In the genomic region with DNA sequence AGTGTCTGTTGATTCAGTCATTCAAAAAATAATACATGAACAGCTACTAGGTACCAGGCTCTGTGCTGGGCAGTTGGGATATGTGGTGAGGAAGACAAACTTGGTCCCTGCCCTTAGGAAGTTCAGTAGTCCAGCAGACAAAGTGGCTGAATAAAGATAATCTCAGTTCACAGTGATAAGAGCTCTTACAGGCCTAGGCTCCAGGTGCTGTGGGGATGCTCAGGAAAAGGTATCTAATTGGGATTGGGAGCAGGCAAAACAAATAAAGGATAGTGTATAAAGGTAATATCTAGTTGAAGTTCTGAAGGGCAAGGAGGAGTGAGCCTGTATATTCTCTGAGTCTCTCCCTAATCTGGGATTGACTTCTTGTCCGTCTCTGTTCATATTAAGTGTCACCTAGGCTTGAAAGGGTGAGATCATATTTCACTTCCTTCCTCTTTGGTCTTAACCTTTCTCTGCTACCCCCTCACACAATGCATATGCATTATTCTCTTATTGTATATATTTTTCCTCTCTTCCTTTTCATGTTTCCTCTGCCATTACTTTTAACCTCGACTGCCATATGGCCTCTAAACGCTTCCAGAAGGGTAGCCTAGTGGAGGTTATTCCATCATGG, we compare ENCODE assay signal across 1 cellular context.
TF ChIP-seq lines count a peak whose summit lies in the region.

No MANE protein-coding gene starts in this region.

TF ChIP-seq in HepG2, 621 proteins besides CTCF, POLR2A, EP300 and RAD21:
- no peak for TF ChIP-seq ZNF660 (CRISPR knock-in tag; IDR thresholded peaks at IDR 0.05; ENCODE audit: borderline replicate concordance, low read depth)
- TF ChIP-seq SCMH1 (CRISPR knock-in tag; IDR thresholded peaks at IDR 0.05; ENCODE audit: borderline replicate concordance) = 0 out of 2 replicates have a peak, but pooled peaks have one; percentile 27
- peak; percentile 36; the same call in 1 of the 2 replicates for TF ChIP-seq PHF21A (CRISPR knock-in tag; IDR thresholded peaks at IDR 0.05)
